7 cellular contexts compared by ENCODE assay signal in the genomic region with DNA sequence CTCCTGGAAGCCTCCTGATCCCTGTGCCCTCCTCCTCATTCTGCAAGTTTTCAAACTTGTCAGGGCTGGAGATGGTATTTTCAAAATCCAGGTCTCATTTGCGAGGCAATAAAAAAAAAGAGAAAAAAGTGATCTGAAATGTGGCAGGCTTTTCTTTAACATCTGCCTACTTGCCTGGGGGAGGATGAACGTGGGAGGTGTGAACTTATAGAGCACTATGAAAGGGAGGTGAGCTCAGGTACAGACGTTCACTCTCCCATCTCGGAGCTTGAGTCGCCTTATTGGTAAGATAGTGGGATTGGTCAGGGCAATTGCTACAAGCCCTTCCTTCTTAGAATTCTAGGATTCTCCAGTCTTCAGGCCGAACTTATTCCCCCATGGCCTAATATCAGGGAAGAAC.
"Had no signal": no experiment of that assay in that cellular context is flagged by ENCODE, and none has a peak within 500 bp of the region (broad histone marks: within the 10 kb centered on the region; RNA-seq: fewer than 3 reads in every experiment).

No MANE protein-coding gene starts in this region.

- DNase-seq: IMR-90, KBM-7, KG1 had no signal

- ATAC-seq: HepG2, K562 had no signal

- H3K27ac ChIP-seq: HL-60, KMS-11 had no signal

- H3K4me3 ChIP-seq: K562 had no signal
